Comparison of ENCODE assay signal across 8 cellular contexts in genomic region chr10:96832721-96833219, GRCh38. TPM values are rescaled to one million over a fixed set of nuclear protein-coding genes. Genes with fewer than 3 reads are reported as not detected.
A peak's percentile ranks its signal among the peaks of the same experiment; 100 is the strongest.
DNase-seq lines count a peak whose midpoint lies in the region; ATAC-seq lines count a peak whose summit lies in the region.

No MANE protein-coding gene starts in this region.

- WGBS in HUES64, result under 1% methylated on average over 72 of the region's 72 CpGs

- H3K36me3 ChIP-seq in HUES64 (ENCODE audit: insufficient read depth, low read length), result no peaks in the 10 kb centered on the region
- H3K36me3 ChIP-seq in SJSA1, result peaks cover 12% of the 10 kb centered on the region; the same call in 1 of the 2 replicates

- peak overlapping the region; percentile 97; the same call in 1 of the 2 replicates for H3K27ac ChIP-seq in HUES64 (ENCODE audit: low read depth, low read length)
- peak overlapping the region; percentile 52 for H3K27ac ChIP-seq in SJSA1

- CTCF ChIA-PET in activated naive CD4-positive, alpha-beta T cell treated with anti-CD3 and anti-CD28 coated beads for 36 hours (lab: Charles Lee), result interaction anchor here (0.6 kb wide), 1 partner anchor 204 kb away, joined by 3 read pairs; no protein-coding TSS in a partner anchor

- no peaks in the 10 kb centered on the region for H3K9me3 Mint-ChIP-seq in activated naive CD4-positive, alpha-beta T cell treated with anti-CD3 and anti-CD28 coated beads for 36 hours

- H3K4me3 Mint-ChIP-seq in activated naive CD4-positive, alpha-beta T cell treated with anti-CD3 and anti-CD28 coated beads for 36 hours, result peak overlapping the region; percentile 88

- no peaks in the 10 kb centered on the region for H3K9me3 ChIP-seq in HUES64 (ENCODE audit: insufficient read depth, low read depth, low read length)
- H3K9me3 ChIP-seq in SJSA1 (replicated peaks), result no peaks in the 10 kb centered on the region

- intact Hi-C loops in activated naive CD4-positive, alpha-beta T cell treated with anti-CD3 and anti-CD28 coated beads for 36 hours (cut with micrococcal nuclease), result loop anchor here (1.0 to 10.0 kb wide), 6 partner anchors 60 to 808 kb away; partner anchors contain the start of genes ARHGAP19, FRAT2 and PI4K2A

- H3K9ac ChIP-seq in HUES64 (ENCODE audit: low read depth, low read length), result peak overlapping the region; percentile 83

- no peaks in the 10 kb centered on the region for H3K27me3 Mint-ChIP-seq in activated naive CD4-positive, alpha-beta T cell treated with anti-CD3 and anti-CD28 coated beads for 36 hours (ENCODE audit: low read depth)

- H3K4me3 ChIP-seq in HUES64 (ENCODE audit: low read length), result peak overlapping the region; percentile 83
- peak overlapping the region; percentile 93 for H3K4me3 ChIP-seq in SJSA1

- ATAC-seq in GM21447 (IDR thresholded peaks at IDR 0.05; ENCODE audit: unreplicated experiment), result peak; percentile 48

- H3K36me3 Mint-ChIP-seq in activated naive CD4-positive, alpha-beta T cell treated with anti-CD3 and anti-CD28 coated beads for 36 hours (ENCODE audit: low read depth), result peaks cover 8% of the 10 kb centered on the region

- H3K27ac Mint-ChIP-seq in activated naive CD4-positive, alpha-beta T cell treated with anti-CD3 and anti-CD28 coated beads for 36 hours, result peak overlapping the region; percentile 65

- H3K27me3 ChIP-seq in HUES64 (ENCODE audit: insufficient read depth, low read length), result no peaks in the 10 kb centered on the region; the same call in 1 of the 2 replicates
- H3K27me3 ChIP-seq in SJSA1 (replicated peaks), result no peaks in the 10 kb centered on the region

- H3K4me1 ChIP-seq in HUES64 (ENCODE audit: insufficient read depth, low read length) (peaks cover 20% of the 10 kb centered on the region; the same call in 1 of the 2 replicates), SJSA1 (replicated peaks) (peaks cover 13% of the 10 kb centered on the region)

- H3K4me1 Mint-ChIP-seq in activated naive CD4-positive, alpha-beta T cell treated with anti-CD3 and anti-CD28 coated beads for 36 hours (ENCODE audit: low read depth), result peaks cover 47% of the 10 kb centered on the region

- DNase-seq in DMS79 treated with DMSO at 0.1 percent for 48 hours (lab: John Stamatoyannopoulos, UW), result peak; percentile 29
- DNase-seq in SJSA1 (ENCODE audit: low read depth in 1 of 2, low spot score in 2 of 2), result peak; percentile 74 to 85
- DNase-seq in activated naive CD4-positive, alpha-beta T cell treated with anti-CD3 and anti-CD28 coated beads for 36 hours, result peak; percentile 82
- DNase-seq in globus pallidus (ENCODE audit: low spot score), result peak; percentile 82
- peak; percentile 76 for DNase-seq in occipital lobe (lab: John Stamatoyannopoulos, UW)
- peak; percentile 79 for DNase-seq in superior temporal gyrus (ENCODE audit: extremely low spot score)

RNA-seq across cellular contexts. Expression of gene LCOR, which starts 0.7 kb away (rescaled TPM):
- polyA plus RNA-seq in HUES64 (2013, experiment 1 of 2), result 8.8 TPM
- 10.0 TPM for polyA plus RNA-seq in HUES64 (2013, experiment 2 of 2)
- 7.0 and 15.5 TPM in 2 replicates for total RNA-seq in SJSA1 (2014; rRNA removed; shearing (Covaris generic))
- 10 to 100 TPM; 18.1 to 22.9 TPM for total RNA-seq in activated naive CD4-positive, alpha-beta T cell treated with anti-CD3 and anti-CD28 coated beads for 36 hours
- 110 TPM for total RNA-seq in occipital lobe

Comparison
In these comparisons a context has a peak if more than half of its experiments do, and no peak if none do; other contexts are left out.
1. Peak in every context shown above with its lines: DNase-seq, ATAC-seq, H3K4me3 ChIP-seq and H3K27ac ChIP-seq.
2. DNase-seq: peak in every context shown above with its lines; median percentile 82 in activated naive CD4-positive, alpha-beta T cell treated with anti-CD3 and anti-CD28 coated beads for 36 hours; 82 in globus pallidus; 80 in SJSA1; 79 in superior temporal gyrus; 76 in occipital lobe; 29 in DMS79 treated with DMSO at 0.1 percent for 48 hours.